In the genomic region with DNA sequence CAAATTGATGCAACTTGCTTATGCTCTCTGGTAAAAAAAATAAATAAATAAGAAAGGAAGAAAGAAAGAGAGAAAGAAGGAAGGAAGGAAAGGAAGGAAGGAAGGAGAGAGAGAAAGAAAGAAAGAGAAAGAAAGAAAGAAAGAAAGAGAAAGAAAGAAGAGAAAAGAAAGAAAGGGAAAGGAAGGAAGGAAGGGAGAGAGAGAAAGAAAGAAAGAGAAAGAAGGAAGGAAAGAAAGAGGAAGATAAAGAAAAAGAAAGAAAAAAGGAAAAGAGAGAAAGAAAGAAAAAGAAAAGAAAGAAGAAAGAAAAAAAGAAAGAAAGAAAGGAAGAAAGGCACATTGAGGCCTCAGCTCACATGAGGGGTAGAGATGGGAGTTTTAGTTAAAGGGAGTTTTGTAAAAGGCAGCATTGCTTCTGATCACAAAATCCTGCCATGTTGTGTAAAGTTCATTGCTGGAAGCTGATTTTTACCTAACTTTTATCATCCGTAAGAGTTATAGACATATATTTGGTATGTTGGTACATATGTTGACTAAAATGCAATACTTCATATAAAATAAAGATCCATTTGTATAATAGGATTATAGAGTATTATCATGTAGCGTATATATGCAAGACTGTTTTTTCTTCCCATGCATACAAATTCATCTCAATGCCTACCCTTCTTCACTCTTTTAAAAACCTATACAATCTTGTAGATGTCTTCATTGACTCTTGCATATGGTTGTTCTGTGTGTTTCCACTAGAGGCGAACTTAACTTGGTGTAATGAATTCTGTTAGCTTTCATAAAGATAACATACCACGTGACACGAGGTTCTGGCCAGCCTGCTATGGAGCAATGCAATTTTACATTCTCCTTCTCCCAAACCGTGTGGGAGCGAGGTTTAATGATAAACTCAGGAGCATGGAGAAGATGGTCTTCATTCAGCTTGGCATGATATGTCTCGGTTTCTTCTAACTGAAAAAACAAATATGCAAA, we compare ENCODE assay signal across 14 cellular contexts. TPM values are rescaled to one million over a fixed set of nuclear protein-coding genes. Genes with fewer than 3 reads are reported as not detected.
DNase-seq lines count a peak whose midpoint lies in the region; ATAC-seq and TF ChIP-seq lines count a peak whose summit lies in the region.
"Had no signal": no experiment of that assay in that cellular context is flagged by ENCODE, and none has a peak within 500 bp of the region (broad histone marks: within the 10 kb centered on the region; RNA-seq: fewer than 3 reads in every experiment).

No MANE protein-coding gene starts in this region.

- CTCF ChIA-PET in HCT116 (lab: Charles Lee), result interaction anchor here (1.4 kb wide), 1 partner anchor 59 kb away, joined by 3 read pairs; no protein-coding TSS in a partner anchor

- no peaks in the 10 kb centered on the region for H3K79me2 ChIP-seq in HCT116 (ENCODE audit: insufficient read depth, low read length)

- no peak overlapping the region for H3K4me3 ChIP-seq in HCT116 (replicated peaks in 1 of 2; ENCODE audit: low read depth in 1 of 2, low read length in 2 of 2)
- H3K4me3 ChIP-seq in fibroblast of villous mesenchyme (ENCODE audit: low read depth, low read length), result no peak overlapping the region
- H3K4me3 ChIP-seq in lower lobe of right lung, result no peak overlapping the region
- H3K4me3 ChIP-seq: ovary had no signal

- H3K27me3 ChIP-seq in HCT116 (ENCODE audit: insufficient read depth, low read length) (no peaks in the 10 kb centered on the region), lower lobe of right lung (ENCODE audit: low read depth) (no peaks in the 10 kb centered on the region)
- H3K27me3 ChIP-seq: ovary had no signal

- H3K4me1 ChIP-seq in HCT116 (ENCODE audit: control insufficient read depth in 1 of 2, insufficient read depth in 2 of 2, low read length in 2 of 2) (no peaks in the 10 kb centered on the region), lower lobe of right lung (no peaks in the 10 kb centered on the region)

- peak; percentile 6; the same call in 1 of the 2 replicates for TF ChIP-seq RAD21 in HCT116 (IDR thresholded peaks at IDR 0.05; ENCODE audit: low read depth)

- no peak overlapping the region for H3K4me2 ChIP-seq in HCT116 (ENCODE audit: low read length)

- H2AFZ ChIP-seq in HCT116 (ENCODE audit: low read depth, low read length, poor library complexity, severe bottlenecking), result no peak overlapping the region

- no peak overlapping the region for H3K9ac ChIP-seq in HCT116 (ENCODE audit: low read length)

- H3K9me3 ChIP-seq in HCT116 (ENCODE audit: control insufficient read depth in 1 of 2, insufficient read depth in 1 of 2, low read depth in 1 of 2, low read length in 2 of 2), result no peaks in the 10 kb centered on the region
- H3K9me3 ChIP-seq in lower lobe of right lung, result no peaks in the 10 kb centered on the region
- H3K9me3 ChIP-seq: ovary had no signal

- TF ChIP-seq POLR2A in HCT116 (IDR thresholded peaks at IDR 0.05; ENCODE audit: borderline replicate concordance, extremely low read depth, insufficient read depth, insufficient read length), result no peak

- BruUV-seq in HCT116 (replicated peaks; lab: Mats Ljungman, UMichigan), result no TSS peak

- DNase-seq in AG08395 (ENCODE audit: low spot score) (peak; percentile 10), HCT116 (ENCODE audit: low read depth, low spot score) (no peak), RPMI8226 (peak; percentile 46), fibroblast of villous mesenchyme (ENCODE audit: low read depth) (peak; percentile 69), lower lobe of right lung (no peak), NCI-H446 treated with DMSO at 0.1 percent for 48 hours (lab: John Stamatoyannopoulos, UW) (no peak), NCI-H510A treated with DMSO at 0.1 percent for 48 hours (lab: John Stamatoyannopoulos, UW) (no peak)
- DNase-seq: activated CD8-positive, alpha-beta memory T cell treated with anti-CD3 and anti-CD28 coated beads, Interleukin-2, amount 50 U/mL, for 4 hours; CD8-positive, alpha-beta memory T cell; effector memory CD8-positive, alpha-beta T cell; NCI-H1694 treated with DMSO at 0.1 percent for 48 hours; stimulated activated naive CD8-positive, alpha-beta T cell treated with anti-CD3 and anti-CD28 coated beads, Interleukin-15, amount 100 ng/mL, for 72 hours had no signal

- ATAC-seq in HCT116 (peak; percentile 62; the same call in 1 of the 2 replicates), lower lobe of right lung (no peak), GM21825 (IDR thresholded peaks at IDR 0.05; ENCODE audit: unreplicated experiment) (no peak)
- ATAC-seq: effector memory CD8-positive, alpha-beta T cell; stimulated activated naive CD8-positive, alpha-beta T cell treated with anti-CD3 and anti-CD28 coated beads, Interleukin-15, amount 100 ng/mL, for 72 hours had no signal

- POLR2A ChIA-PET in HCT116 (lab: Charles Lee), result no interaction called here

- H3K27ac ChIP-seq in HCT116 (ENCODE audit: low read depth, low read length), result no peak overlapping the region
- no peak overlapping the region for H3K27ac ChIP-seq in lower lobe of right lung
- H3K27ac ChIP-seq: ovary had no signal

- intact Hi-C loops in HCT116 (cut with micrococcal nuclease), result no loop called here
- intact Hi-C loops in lower lobe of right lung (cut with DNase I), result no loop called here

- TF ChIP-seq CTCF in HCT116 (IDR thresholded peaks at IDR 0.05 in 2 of 3, conservative IDR thresholded peaks at IDR 0.05 in 1 of 3; ENCODE audit: borderline replicate concordance in 1 of 3, insufficient read depth in 1 of 3, low read depth in 2 of 3, low read length in 2 of 3), result peak in 1 of 3 experiments; percentile 24; a peak in 1 of 6 replicates
- TF ChIP-seq CTCF in fibroblast of villous mesenchyme (IDR thresholded peaks at IDR 0.05; ENCODE audit: insufficient read depth, low read depth, low read length), result peak; percentile 40
- no peak for TF ChIP-seq CTCF in lower lobe of right lung (IDR thresholded peaks at IDR 0.05)

- no peaks in the 10 kb centered on the region for H4K20me1 ChIP-seq in HCT116 (ENCODE audit: insufficient read depth)

- no peaks in the 10 kb centered on the region for H3K9me2 ChIP-seq in HCT116 (ENCODE audit: insufficient read depth)

- RAD21 ChIA-PET in HCT116 (lab: Charles Lee; ENCODE audit: low non-redundant PET in 1 of 2, low total read pairs in 2 of 2, uncharacterized antibody in 2 of 2, unreplicated experiment in 2 of 2), result no interaction called here

- H3K36me3 ChIP-seq in HCT116 (ENCODE audit: control insufficient read depth in 1 of 2, insufficient read depth in 2 of 2, low read length in 2 of 2) (no peaks in the 10 kb centered on the region), lower lobe of right lung (no peaks in the 10 kb centered on the region)
- H3K36me3 ChIP-seq: ovary had no signal

TF ChIP-seq in HCT116, 20 proteins besides CTCF, POLR2A, EP300 and RAD21:
- no peak for TF ChIP-seq SIN3A (IDR thresholded peaks at IDR 0.05; ENCODE audit: low read depth)
TF ChIP-seq in HCT116: peak in this region for 0.

RNA-seq across cellular contexts. Expression of a gene that starts 32.8 kb away (rescaled TPM):
- 0.52 TPM for total RNA-seq in HCT116 (2021; ENCODE audit: unreplicated experiment)
- polyA plus RNA-seq in HCT116 (2012), result 0.22 and 0.27 TPM in 2 replicates
- total RNA-seq in fibroblast of villous mesenchyme, result 0.32 and 0.86 TPM in 2 replicates
- 5.0 TPM for total RNA-seq in lower lobe of right lung

Comparison
In these comparisons a context has a peak if more than half of its experiments do, and no peak if none do; other contexts are left out.
1. DNase-seq: peak in AG08395 (single experiment), RPMI8226 (single experiment) and fibroblast of villous mesenchyme (single experiment); none in HCT116 (single experiment), lower lobe of right lung (single experiment), NCI-H446 treated with DMSO at 0.1 percent for 48 hours (single experiment) and NCI-H510A treated with DMSO at 0.1 percent for 48 hours (single experiment).